Comparison of ENCODE assay signal across 19 cellular contexts in the genomic region with DNA sequence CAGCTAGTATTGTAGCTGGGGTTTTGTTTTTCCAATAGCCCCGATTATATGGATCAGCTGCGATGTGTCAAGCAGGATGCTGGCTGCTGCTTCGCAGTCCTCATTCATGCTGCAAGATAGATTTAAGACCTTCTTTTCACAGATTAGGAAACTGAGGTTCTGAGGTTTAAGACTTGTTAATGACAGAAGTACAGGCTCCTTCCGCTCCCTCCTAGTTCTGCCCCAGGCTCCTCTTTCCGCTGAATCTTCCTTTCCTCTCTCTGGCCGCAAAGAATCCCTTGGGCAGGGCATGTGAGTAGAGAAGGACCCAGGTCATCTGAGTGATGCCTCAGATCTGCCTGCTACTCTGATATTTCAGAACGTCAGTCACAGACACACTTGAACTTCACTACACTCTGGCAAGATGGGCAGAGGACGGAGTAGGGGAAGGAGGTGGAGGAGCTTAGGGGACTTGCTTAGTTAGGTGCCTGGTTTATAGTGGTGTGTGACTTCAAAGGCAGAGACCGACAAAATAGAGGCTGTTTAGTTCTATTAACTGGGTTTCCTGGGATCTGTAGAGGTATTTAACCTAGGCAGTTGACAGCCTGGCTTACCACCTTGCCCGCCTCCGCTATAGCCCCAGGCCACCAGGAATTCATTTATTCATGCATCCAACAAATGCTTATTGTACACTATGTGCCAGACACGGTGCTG. TPM values are rescaled to one million over a fixed set of nuclear protein-coding genes. Genes with fewer than 3 reads are reported as not detected.
"Had no signal": no experiment of that assay in that cellular context is flagged by ENCODE, and none has a peak within 500 bp of the region (broad histone marks: within the 10 kb centered on the region; RNA-seq: fewer than 3 reads in every experiment).

No MANE protein-coding gene starts in this region.

- H3K27ac Mint-ChIP-seq: activated naive CD8-positive, alpha-beta T cell treated with anti-CD3 and anti-CD28 coated beads, Interleukin-2, amount 10 ng/mL, durations not matched to agents 7 days and 5 days; activated T-cell treated with anti-CD3 and anti-CD28 coated beads, Interleukin-2, amount 50 U/mL, for 24 hours; immature natural killer cell; mesothelial cell of epicardium had no signal

- H3K4me1 ChIP-seq: right lobe of liver had no signal

- ATAC-seq: gastroesophageal sphincter, SK-N-SH treated with all-trans-retinoic acid at 6 μM for 48 hours, upper lobe of right lung had no signal

- H3K4me3 Mint-ChIP-seq: activated naive CD8-positive, alpha-beta T cell treated with anti-CD3 and anti-CD28 coated beads, Interleukin-2, amount 10 ng/mL, durations not matched to agents 7 days and 5 days; mesothelial cell of epicardium had no signal

- H3K9me3 ChIP-seq: ascending aorta, gastroesophageal sphincter, lower lobe of right lung, prostate gland, right lobe of liver, suprapubic skin, upper lobe of right lung had no signal

- H3K27ac ChIP-seq: ascending aorta, epithelial cell of prostate, gastroesophageal sphincter, lower lobe of right lung, prostate gland, right lobe of liver, suprapubic skin, upper lobe of right lung had no signal

- H3K4me3 ChIP-seq: prostate gland, upper lobe of right lung had no signal

- DNase-seq: activated CD4-positive, alpha-beta T cell treated with anti-CD3 and anti-CD28 coated beads, Interleukin-2, amount 50 U/mL, for 4 hours; activated gamma-delta T cell; activated naive CD8-positive, alpha-beta T cell treated with anti-CD3 and anti-CD28 coated beads, Interleukin-2, amount 10 ng/mL, durations not matched to agents 7 days and 5 days; cortex of kidney; effector memory CD4-positive, alpha-beta T cell; immature natural killer cell; lower lobe of right lung; upper lobe of right lung had no signal

- H3K36me3 ChIP-seq: ascending aorta, gastroesophageal sphincter, lower lobe of right lung, prostate gland, right lobe of liver, suprapubic skin, upper lobe of right lung had no signal

- H3K36me3 Mint-ChIP-seq: immature natural killer cell, mesothelial cell of epicardium had no signal

- H3K9me3 Mint-ChIP-seq: activated naive CD8-positive, alpha-beta T cell treated with anti-CD3 and anti-CD28 coated beads, Interleukin-2, amount 10 ng/mL, durations not matched to agents 7 days and 5 days; activated T-cell treated with anti-CD3 and anti-CD28 coated beads, Interleukin-2, amount 50 U/mL, for 24 hours; immature natural killer cell; mesothelial cell of epicardium had no signal

RNA-seq across cellular contexts. Expression of a gene that starts 4.2 kb away (rescaled TPM):
- total RNA-seq: activated naive CD8-positive, alpha-beta T cell treated with anti-CD3 and anti-CD28 coated beads, Interleukin-2, amount 10 ng/mL, durations not matched to agents 7 days and 5 days; mesothelial cell of epicardium; myocyte; T-helper 2 cell treated with Interferon-gamma antibody and Interleukin-4, amounts not matched to agents 100 ng/mL and 5 ng/mL, for 36 hours had no signal
- polyA plus RNA-seq: immature natural killer cell had no signal
